ENCODE assay signal across 8 cellular contexts in the genomic region with DNA sequence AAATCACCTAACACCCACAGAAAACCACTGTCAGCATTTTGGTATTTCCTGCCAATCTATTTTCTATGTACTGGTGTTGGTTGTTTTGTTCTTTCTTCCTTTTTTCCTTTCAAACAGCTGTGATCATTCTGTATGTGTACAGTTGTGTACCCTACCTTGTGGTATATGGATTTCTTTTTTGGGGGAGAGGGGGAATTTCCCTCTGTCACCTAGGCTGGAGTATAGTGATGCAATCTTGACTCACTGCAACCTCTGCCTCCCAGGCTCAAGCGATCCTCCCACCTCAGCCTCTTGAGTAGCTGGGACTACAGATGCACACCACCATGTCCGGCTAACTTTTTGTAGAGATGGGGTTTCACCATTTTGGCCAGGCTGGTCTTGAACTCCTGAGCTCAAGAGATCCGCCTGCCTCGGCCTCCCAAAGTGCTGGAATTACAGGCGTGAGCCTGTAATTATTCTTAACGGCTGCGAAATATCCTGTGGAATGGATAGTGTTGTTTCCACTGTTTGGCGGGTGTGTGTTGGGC. TPM values are rescaled to one million over a fixed set of nuclear protein-coding genes. Genes with fewer than 3 reads are reported as not detected.
DNase-seq lines count a peak whose midpoint lies in the region; ATAC-seq, FAIRE-seq and TF ChIP-seq lines count a peak whose summit lies in the region.
"Not testable (repeated sequence)": the region's sequence is repeated elsewhere in the genome, so short reads cannot be mapped to it uniquely, and the experiment has no call there.

No MANE protein-coding gene starts in this region.

- not testable (repeated sequence) for TF ChIP-seq EP300 in HepG2 (IDR thresholded peaks at IDR 0.05; ENCODE audit: low read depth in 2 of 2, low read length in 2 of 2); HepG2 (CRISPR knock-in tag; IDR thresholded peaks at IDR 0.05; ENCODE audit: borderline replicate concordance)

- not testable (repeated sequence) for H3K36me3 Mint-ChIP-seq in WTC11; activated naive CD8-positive, alpha-beta T cell

- not testable (repeated sequence) for H4K20me1 ChIP-seq in HepG2 (ENCODE audit: insufficient read depth, low read length)

- H3K27me3 ChIP-seq in A673 (replicated peaks; ENCODE audit: insufficient read depth, low read depth, low read length, poor library complexity) = not testable (repeated sequence)
- peaks cover 2 to 15% of the 10 kb centered on the region in 2 experiments; a peak in 3 of 5 replicates for H3K27me3 ChIP-seq in HepG2 (ENCODE audit: control insufficient read depth in 1 of 2, insufficient read depth in 2 of 2, low read length in 2 of 2)

- peaks cover 67% of the 10 kb centered on the region for H3K4me1 ChIP-seq in A673 (ENCODE audit: insufficient read depth, low read length, poor library complexity, severe bottlenecking)
- peaks cover 38% of the 10 kb centered on the region for H3K4me1 ChIP-seq in HepG2 (ENCODE audit: insufficient read depth, low read length)

- POLR2A ChIA-PET in A673 (lab: Charles Lee; ENCODE audit: low non-redundant PET); HepG2 (lab: Yijun Ruan, JAX): not testable (repeated sequence)
- POLR2A ChIA-PET in WTC11 (lab: Charles Lee) = interaction anchor here (0.7 to 1.0 kb wide), 2 partner anchors 30 to 33 kb away, joined by 4 read pairs; no protein-coding TSS in a partner anchor

- H3K4me1 Mint-ChIP-seq in WTC11 = peaks cover 58% of the 10 kb centered on the region
- H3K4me1 Mint-ChIP-seq in activated naive CD8-positive, alpha-beta T cell (ENCODE audit: low read depth) = peaks cover 46% of the 10 kb centered on the region

- H3K9me3 Mint-ChIP-seq in WTC11; activated naive CD8-positive, alpha-beta T cell (ENCODE audit: low read depth): not testable (repeated sequence)

- in situ Hi-C loops in HepG2 (cut with HindIII; ENCODE audit: extremely low pct_ligation_motif_present, low pct_unique_long_range_greater_than_20kb) = not testable (repeated sequence)

- not testable (repeated sequence) for H3K4me3 Mint-ChIP-seq in WTC11
- H3K4me3 Mint-ChIP-seq in activated naive CD8-positive, alpha-beta T cell = peak overlapping the region; percentile 53

- peak overlapping the region; percentile 76 for H3K27ac ChIP-seq in A673 (ENCODE audit: low read depth, low read length, poor library complexity, severe bottlenecking)
- H3K27ac ChIP-seq in HepG2 (ENCODE audit: extremely low read length, insufficient read depth, low read length) = not testable (repeated sequence)

- 72% methylated on average over 8 of the region's 8 CpGs for WGBS in HepG2 (ENCODE audit: low lambda C conversion rate)

- not testable (repeated sequence) for H3K9me3 ChIP-seq in A673 (ENCODE audit: low read depth, low read length, poor library complexity, severe bottlenecking); HepG2 (ENCODE audit: low read length)

- not testable (repeated sequence) for H3K4me2 ChIP-seq in HepG2 (ENCODE audit: low read depth, low read length)

- not testable (repeated sequence) for TF ChIP-seq CTCF in A673 (conservative IDR thresholded peaks at IDR 0.05; ENCODE audit: low read depth, low read length); WTC11 (IDR thresholded peaks at IDR 0.05); HepG2 (CRISPR knock-in tag; IDR thresholded peaks at IDR 0.05)

- peak; percentile 83 for FAIRE-seq in GM18507 (lab: Jason Lieb, UNC)
- FAIRE-seq in HepG2 (lab: Jason Lieb, UNC) = not testable (repeated sequence)

- H3K79me2 ChIP-seq in HepG2 (ENCODE audit: insufficient read depth, low read length) = not testable (repeated sequence)

- not testable (repeated sequence) for H3K9ac ChIP-seq in HepG2 (ENCODE audit: insufficient read depth, low read depth, low read length)

- not testable (repeated sequence) for DNase-seq in A673 (ENCODE audit: low spot score); GM18507 (ENCODE audit: extremely low spot score, insufficient read length, low read depth); WTC11 (ENCODE audit: low spot score); HepG2 (ENCODE audit: low spot score)

- H3K36me3 ChIP-seq in A673 (ENCODE audit: insufficient read depth, low read length, poor library complexity, severe bottlenecking); HepG2 (replicated peaks in 1 of 2; ENCODE audit: control insufficient read depth in 1 of 2, insufficient read depth in 2 of 2, low read length in 2 of 2): not testable (repeated sequence)

- not testable (repeated sequence) for H3K4me3 ChIP-seq in A673 (ENCODE audit: low read depth, low read length, poor library complexity, severe bottlenecking); HepG2 (replicated peaks in 1 of 3; ENCODE audit: insufficient read depth in 1 of 3, low read depth in 2 of 3, low read length in 3 of 3)

- intact Hi-C loops in A673 (cut with micrococcal nuclease; ENCODE audit: unreplicated experiment) = loop anchor here (2.0 kb wide), 1 partner anchor 28 kb away; no protein-coding TSS in a partner anchor
- intact Hi-C loops in HepG2 (cut with micrococcal nuclease; ENCODE audit: unreplicated experiment) = not testable (repeated sequence)

- not testable (repeated sequence) for TF ChIP-seq POLR2A in HepG2 (IDR thresholded peaks at IDR 0.05; ENCODE audit: insufficient read depth in 1 of 2, low read depth in 2 of 2, low read length in 2 of 2)

- TF ChIP-seq RAD21 in HepG2 (CRISPR knock-in tag; IDR thresholded peaks at IDR 0.05) = not testable (repeated sequence)

- peak overlapping the region; percentile 94 for H3K27ac Mint-ChIP-seq in WTC11
- H3K27ac Mint-ChIP-seq in activated naive CD8-positive, alpha-beta T cell = peak overlapping the region; percentile 75

- peak; percentile 66 for ATAC-seq in GM21367 (IDR thresholded peaks at IDR 0.05; ENCODE audit: unreplicated experiment)
- ATAC-seq in HG02852 (IDR thresholded peaks at IDR 0.05; ENCODE audit: unreplicated experiment) = peak; percentile 81
- peak; percentile 80 for ATAC-seq in HG03520 (IDR thresholded peaks at IDR 0.05; ENCODE audit: unreplicated experiment)
- not testable (repeated sequence) for ATAC-seq in WTC11, HepG2

- not testable (repeated sequence) for H3K27me3 Mint-ChIP-seq in WTC11 (ENCODE audit: low read depth); activated naive CD8-positive, alpha-beta T cell

- H2AFZ ChIP-seq in HepG2 (ENCODE audit: low read length) = not testable (repeated sequence)

- CTCF ChIA-PET in A673 (lab: Charles Lee); HepG2 (lab: Yijun Ruan, JAX; ENCODE audit: low intra/inter-chr PET ratio, low total read pairs): not testable (repeated sequence)
- CTCF ChIA-PET in WTC11 (lab: Charles Lee) = interaction anchor here (0.7 to 1.1 kb wide), 4 partner anchors 17 to 175 kb away, joined by 3 to 5 read pairs (median 4); no protein-coding TSS in a partner anchor

- BruUV-seq in A673 (replicated peaks; lab: Mats Ljungman, UMichigan); HepG2 (replicated peaks; lab: Mats Ljungman, UMichigan): not testable (repeated sequence)

RNA-seq across cellular contexts. Expression of a gene that starts 31.4 kb away (rescaled TPM):
- total RNA-seq in A673 (2021) (23.2 and 29.3 TPM in 2 replicates), WTC11 (2021) (31.4 to 55.1 TPM (median 33.1 TPM) in 3 replicates), HepG2 (2016; rRNA removed; fragmentation: Illumina TruSeq; extraction: Trizol) (1.4 and 1.5 TPM in 2 replicates)
- 0.35 and 0.71 TPM in 2 replicates for total RNA-seq in HepG2 (2016; cell fraction: cytosol; rRNA removed; fragmentation: Illumina TruSeq; extraction: Trizol; ENCODE audit: low read depth)
- 1.2 and 1.5 TPM in 2 replicates for total RNA-seq in HepG2 (2016; cell fraction: insoluble cytoplasmic fraction; rRNA removed; fragmentation: Illumina TruSeq; extraction: Trizol)
- 1.7 and 2.0 TPM in 2 replicates for total RNA-seq in HepG2 (2016; cell fraction: membrane; rRNA removed; fragmentation: Illumina TruSeq; extraction: Trizol)
- 0.88 and 0.99 TPM in 2 replicates for total RNA-seq in HepG2 (2016; cell fraction: nucleus; rRNA removed; fragmentation: Illumina TruSeq; extraction: Trizol)
- polyA plus RNA-seq in HepG2 (2011; rRNA removed) = 3.7 and 5.8 TPM in 2 replicates
- polyA plus RNA-seq in HepG2 (2011; cell fraction: cytosol; rRNA removed) = 6.6 and 7.0 TPM in 2 replicates
- polyA plus RNA-seq in HepG2 (2011; cell fraction: nucleus; rRNA removed) = 4.5 and 4.8 TPM in 2 replicates
- polyA plus RNA-seq in HepG2 (2012) = 2.3 and 5.4 TPM in 2 replicates
- polyA plus RNA-seq in HepG2 (2016; cell fraction: cytosol; fragmentation: Illumina TruSeq; extraction: Trizol; ENCODE audit: low read depth) = 0.44 and 0.53 TPM in 2 replicates
- polyA plus RNA-seq in HepG2 (2016; cell fraction: insoluble cytoplasmic fraction; fragmentation: Illumina TruSeq; extraction: Trizol; ENCODE audit: low read depth) = 1.4 and 1.6 TPM in 2 replicates
- polyA plus RNA-seq in HepG2 (2016; cell fraction: membrane; fragmentation: Illumina TruSeq; extraction: Trizol; ENCODE audit: low read depth) = 1.2 and 1.7 TPM in 2 replicates
- 0.82 and 1.5 TPM in 2 replicates for polyA plus RNA-seq in HepG2 (2016; cell fraction: nucleus; fragmentation: Illumina TruSeq; extraction: Trizol; ENCODE audit: insufficient read depth, low read depth)
- 26.8 and 47.7 TPM in 2 replicates for polyA minus RNA-seq in HepG2 (2011; rRNA and poly(A)+ RNA removed; ENCODE audit: low replicate concordance)
- 12.5 and 15.5 TPM in 2 replicates for polyA minus RNA-seq in HepG2 (2011; cell fraction: cytosol; rRNA and poly(A)+ RNA removed)
- polyA minus RNA-seq in HepG2 (2011; cell fraction: nucleus; rRNA and poly(A)+ RNA removed) = 4.5 and 6.5 TPM in 2 replicates

RNA-seq across cellular contexts. Expression of a gene that starts 38.4 kb away (rescaled TPM):
- 107 TPM in 2 replicates for total RNA-seq in A673 (2021)
- 63.5 to 71.0 TPM (median 65.4 TPM) in 3 replicates for total RNA-seq in WTC11 (2021)
- total RNA-seq in HepG2 (2016; rRNA removed; fragmentation: Illumina TruSeq; extraction: Trizol) = 48.0 and 85.7 TPM in 2 replicates
- 3.2 and 3.5 TPM in 2 replicates for total RNA-seq in HepG2 (2016; cell fraction: cytosol; rRNA removed; fragmentation: Illumina TruSeq; extraction: Trizol; ENCODE audit: low read depth)
- total RNA-seq in HepG2 (2016; cell fraction: insoluble cytoplasmic fraction; rRNA removed; fragmentation: Illumina TruSeq; extraction: Trizol) = 46.4 and 83.6 TPM in 2 replicates
- 7.5 and 8.5 TPM in 2 replicates for total RNA-seq in HepG2 (2016; cell fraction: membrane; rRNA removed; fragmentation: Illumina TruSeq; extraction: Trizol)
- total RNA-seq in HepG2 (2016; cell fraction: nucleus; rRNA removed; fragmentation: Illumina TruSeq; extraction: Trizol) = 37.1 and 40.3 TPM in 2 replicates
- polyA plus RNA-seq in HepG2 (2011; rRNA removed) = 7.6 and 11.7 TPM in 2 replicates
- 4.1 and 6.7 TPM in 2 replicates for polyA plus RNA-seq in HepG2 (2011; cell fraction: cytosol; rRNA removed)
- 5.1 and 6.5 TPM in 2 replicates for polyA plus RNA-seq in HepG2 (2011; cell fraction: nucleus; rRNA removed)
- polyA plus RNA-seq in HepG2 (2012) = 27.9 and 52.1 TPM in 2 replicates
- polyA plus RNA-seq in HepG2 (2016; cell fraction: cytosol; fragmentation: Illumina TruSeq; extraction: Trizol; ENCODE audit: low read depth) = 0.59 and 0.88 TPM in 2 replicates
- 68.8 and 70.8 TPM in 2 replicates for polyA plus RNA-seq in HepG2 (2016; cell fraction: insoluble cytoplasmic fraction; fragmentation: Illumina TruSeq; extraction: Trizol; ENCODE audit: low read depth)
- 1.4 and 1.9 TPM in 2 replicates for polyA plus RNA-seq in HepG2 (2016; cell fraction: membrane; fragmentation: Illumina TruSeq; extraction: Trizol; ENCODE audit: low read depth)
- 43.2 and 43.3 TPM in 2 replicates for polyA plus RNA-seq in HepG2 (2016; cell fraction: nucleus; fragmentation: Illumina TruSeq; extraction: Trizol; ENCODE audit: insufficient read depth, low read depth)
- polyA minus RNA-seq in HepG2 (2011; rRNA and poly(A)+ RNA removed; ENCODE audit: low replicate concordance) = 4.0 and 7.2 TPM in 2 replicates
- 14.2 and 14.6 TPM in 2 replicates for polyA minus RNA-seq in HepG2 (2011; cell fraction: cytosol; rRNA and poly(A)+ RNA removed)
- polyA minus RNA-seq in HepG2 (2011; cell fraction: nucleus; rRNA and poly(A)+ RNA removed) = 16.0 and 18.0 TPM in 2 replicates
